In genomic region chr13:106997219-106997618, GRCh38 we compare ENCODE assay signal across 16 cellular contexts.
"Had no signal": no experiment of that assay in that cellular context is flagged by ENCODE, and none has a peak within 500 bp of the region (broad histone marks: within the 10 kb centered on the region; RNA-seq: fewer than 3 reads in every experiment).

No MANE protein-coding gene starts in this region.

- H3K9me3 ChIP-seq: esophagus squamous epithelium, left ventricle myocardium inferior, ovary had no signal

- H3K4me3 ChIP-seq: esophagus squamous epithelium, left ventricle myocardium inferior, lung, neural progenitor cell, ovary, right atrium auricular region had no signal

- H3K9me3 Mint-ChIP-seq: neural progenitor cell had no signal

- H3K27ac Mint-ChIP-seq: dendritic cell treated with granulocyte-macrophage colony-stimulating factor and Interleukin-4, amounts not matched to agents 40 ng/mL and 50 ng/mL, for 4 days; natural killer cell treated with Interleukin-12 subunit alpha and Interleukin-12 subunit beta and Interleukin-15 and Interleukin-18, amount 100 ng/mL, for 72 hours; neural progenitor cell had no signal

- H3K27me3 Mint-ChIP-seq: dendritic cell treated with granulocyte-macrophage colony-stimulating factor and Interleukin-4, amounts not matched to agents 40 ng/mL and 50 ng/mL, for 4 days; natural killer cell treated with Interleukin-12 subunit alpha and Interleukin-12 subunit beta and Interleukin-15 and Interleukin-18, amount 100 ng/mL, for 72 hours had no signal

- H3K4me3 Mint-ChIP-seq: dendritic cell treated with granulocyte-macrophage colony-stimulating factor and Interleukin-4, amounts not matched to agents 40 ng/mL and 50 ng/mL, for 4 days; natural killer cell treated with Interleukin-12 subunit alpha and Interleukin-12 subunit beta and Interleukin-15 and Interleukin-18, amount 100 ng/mL, for 72 hours; neural progenitor cell had no signal

- H3K36me3 ChIP-seq: esophagus squamous epithelium, left ventricle myocardium inferior, neural progenitor cell, ovary, right atrium auricular region had no signal

- H3K36me3 Mint-ChIP-seq: neural progenitor cell had no signal

- H3K4me1 Mint-ChIP-seq: neural progenitor cell had no signal

- DNase-seq: esophagus squamous epithelium; foreskin keratinocyte; islet precursor cell; left ventricle myocardium inferior; mesenchymal stem cell; midbrain; nucleus accumbens; ovary; small intestine; stimulated activated CD4-positive, alpha-beta T cell treated with anti-CD3 and anti-CD28 coated beads, Interleukin-12 subunit alpha, Interleukin-12 subunit beta, amount 100 ng/mL, for 4 hours; stimulated activated naive CD4-positive, alpha-beta T cell treated with Interleukin-2 at 50 U/mL for 16 hours had no signal

- H3K27ac ChIP-seq: esophagus squamous epithelium, foreskin keratinocyte, left ventricle myocardium inferior, neural progenitor cell, ovary, right atrium auricular region had no signal

- ATAC-seq: foreskin keratinocyte; natural killer cell treated with Interleukin-12 subunit alpha and Interleukin-12 subunit beta and Interleukin-15 and Interleukin-18, amount 100 ng/mL, for 72 hours had no signal

- H3K4me1 ChIP-seq: esophagus squamous epithelium, foreskin keratinocyte, left ventricle myocardium inferior, neural progenitor cell, right atrium auricular region had no signal

- H3K27me3 ChIP-seq: esophagus squamous epithelium, foreskin keratinocyte, neural progenitor cell, ovary, right atrium auricular region had no signal

- H3K9ac ChIP-seq: neural progenitor cell had no signal
